Comparison of ENCODE assay signal across 1 cellular context in the genomic region with DNA sequence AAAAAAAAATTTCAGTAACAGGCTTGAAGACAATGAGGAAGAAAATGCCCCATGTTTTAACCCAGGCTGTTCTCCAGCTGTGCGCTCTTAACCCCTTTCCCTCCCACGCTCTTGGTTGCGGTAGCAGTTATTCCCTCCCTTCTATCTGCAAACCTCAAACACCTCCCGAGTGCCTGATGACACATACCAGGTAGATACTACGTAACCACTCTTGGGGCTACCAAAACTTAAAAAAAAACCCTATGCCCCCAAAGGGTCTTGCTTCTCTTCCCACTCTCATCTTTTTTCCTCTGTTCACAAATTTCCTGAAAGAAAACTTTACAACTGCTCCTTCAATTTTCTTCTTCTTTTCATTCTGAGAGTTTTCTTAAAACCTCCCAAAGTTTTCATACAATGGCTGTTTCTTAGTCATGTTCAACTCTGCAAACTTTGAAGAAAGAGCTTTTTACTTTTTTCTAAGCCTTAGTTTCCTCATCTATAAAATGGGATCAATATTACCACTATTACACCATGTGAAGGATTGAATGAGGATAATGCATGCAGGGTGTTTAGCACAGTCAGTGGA.
A peak's percentile ranks its signal among the peaks of the same experiment; 100 is the strongest.
TF ChIP-seq lines count a peak whose summit lies in the region.

No MANE protein-coding gene starts in this region.

TF ChIP-seq in HepG2, 621 proteins besides CTCF, POLR2A, EP300 and RAD21:
- TF ChIP-seq ESRRA (CRISPR knock-in tag; IDR thresholded peaks at IDR 0.05; ENCODE audit: low read depth) (no peak), ZNF746 (CRISPR knock-in tag; IDR thresholded peaks at IDR 0.05) (no peak), FOSL2 (CRISPR knock-in tag; IDR thresholded peaks at IDR 0.05) (no peak), CHD4 (IDR thresholded peaks at IDR 0.05; ENCODE audit: borderline replicate concordance, low read length) (peak; percentile 82; the same call in 1 of the 2 replicates), ZKSCAN1 (IDR thresholded peaks at IDR 0.05; ENCODE audit: low read length) (no peak), REXO4 (CRISPR knock-in tag; IDR thresholded peaks at IDR 0.05; ENCODE audit: borderline replicate concordance) (no peak), ZIK1 (CRISPR knock-in tag; IDR thresholded peaks at IDR 0.05; ENCODE audit: borderline replicate concordance, low read depth) (no peak), MTF1 (CRISPR knock-in tag; IDR thresholded peaks at IDR 0.05) (no peak), PPARG (CRISPR knock-in tag; conservative IDR thresholded peaks at IDR 0.05) (no peak), ZFP37 (CRISPR knock-in tag; IDR thresholded peaks at IDR 0.05; ENCODE audit: borderline replicate concordance) (no peak), ZBTB20 (CRISPR knock-in tag; IDR thresholded peaks at IDR 0.05; ENCODE audit: borderline replicate concordance, low read depth) (no peak), ZNF629 (CRISPR knock-in tag; conservative IDR thresholded peaks at IDR 0.05) (peak; percentile 73), ZSCAN29 (CRISPR knock-in tag; conservative IDR thresholded peaks at IDR 0.05) (no peak)
- TF ChIP-seq, protein P1, sequence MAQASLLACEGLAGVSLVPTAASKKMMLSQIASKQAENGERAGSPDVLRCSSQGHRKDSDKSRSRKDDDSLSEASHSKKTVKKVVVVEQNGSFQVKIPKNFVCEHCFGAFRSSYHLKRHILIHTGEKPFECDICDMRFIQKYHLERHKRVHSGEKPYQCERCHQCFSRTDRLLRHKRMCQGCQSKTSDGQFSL (CRISPR knock-in tag; IDR thresholded peaks at IDR 0.05), result no peak
- TF ChIP-seq, protein P2, sequence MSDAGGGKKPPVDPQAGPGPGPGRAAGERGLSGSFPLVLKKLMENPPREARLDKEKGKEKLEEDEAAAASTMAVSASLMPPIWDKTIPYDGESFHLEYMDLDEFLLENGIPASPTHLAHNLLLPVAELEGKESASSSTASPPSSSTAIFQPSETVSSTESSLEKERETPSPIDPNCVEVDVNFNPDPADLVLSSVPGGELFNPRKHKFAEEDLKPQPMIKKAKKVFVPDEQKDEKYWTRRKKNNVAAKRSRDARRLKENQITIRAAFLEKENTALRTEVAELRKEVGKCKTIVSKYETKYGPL (CRISPR knock-in tag; IDR thresholded peaks at IDR 0.05), result no peak
- TF ChIP-seq, protein P3, sequence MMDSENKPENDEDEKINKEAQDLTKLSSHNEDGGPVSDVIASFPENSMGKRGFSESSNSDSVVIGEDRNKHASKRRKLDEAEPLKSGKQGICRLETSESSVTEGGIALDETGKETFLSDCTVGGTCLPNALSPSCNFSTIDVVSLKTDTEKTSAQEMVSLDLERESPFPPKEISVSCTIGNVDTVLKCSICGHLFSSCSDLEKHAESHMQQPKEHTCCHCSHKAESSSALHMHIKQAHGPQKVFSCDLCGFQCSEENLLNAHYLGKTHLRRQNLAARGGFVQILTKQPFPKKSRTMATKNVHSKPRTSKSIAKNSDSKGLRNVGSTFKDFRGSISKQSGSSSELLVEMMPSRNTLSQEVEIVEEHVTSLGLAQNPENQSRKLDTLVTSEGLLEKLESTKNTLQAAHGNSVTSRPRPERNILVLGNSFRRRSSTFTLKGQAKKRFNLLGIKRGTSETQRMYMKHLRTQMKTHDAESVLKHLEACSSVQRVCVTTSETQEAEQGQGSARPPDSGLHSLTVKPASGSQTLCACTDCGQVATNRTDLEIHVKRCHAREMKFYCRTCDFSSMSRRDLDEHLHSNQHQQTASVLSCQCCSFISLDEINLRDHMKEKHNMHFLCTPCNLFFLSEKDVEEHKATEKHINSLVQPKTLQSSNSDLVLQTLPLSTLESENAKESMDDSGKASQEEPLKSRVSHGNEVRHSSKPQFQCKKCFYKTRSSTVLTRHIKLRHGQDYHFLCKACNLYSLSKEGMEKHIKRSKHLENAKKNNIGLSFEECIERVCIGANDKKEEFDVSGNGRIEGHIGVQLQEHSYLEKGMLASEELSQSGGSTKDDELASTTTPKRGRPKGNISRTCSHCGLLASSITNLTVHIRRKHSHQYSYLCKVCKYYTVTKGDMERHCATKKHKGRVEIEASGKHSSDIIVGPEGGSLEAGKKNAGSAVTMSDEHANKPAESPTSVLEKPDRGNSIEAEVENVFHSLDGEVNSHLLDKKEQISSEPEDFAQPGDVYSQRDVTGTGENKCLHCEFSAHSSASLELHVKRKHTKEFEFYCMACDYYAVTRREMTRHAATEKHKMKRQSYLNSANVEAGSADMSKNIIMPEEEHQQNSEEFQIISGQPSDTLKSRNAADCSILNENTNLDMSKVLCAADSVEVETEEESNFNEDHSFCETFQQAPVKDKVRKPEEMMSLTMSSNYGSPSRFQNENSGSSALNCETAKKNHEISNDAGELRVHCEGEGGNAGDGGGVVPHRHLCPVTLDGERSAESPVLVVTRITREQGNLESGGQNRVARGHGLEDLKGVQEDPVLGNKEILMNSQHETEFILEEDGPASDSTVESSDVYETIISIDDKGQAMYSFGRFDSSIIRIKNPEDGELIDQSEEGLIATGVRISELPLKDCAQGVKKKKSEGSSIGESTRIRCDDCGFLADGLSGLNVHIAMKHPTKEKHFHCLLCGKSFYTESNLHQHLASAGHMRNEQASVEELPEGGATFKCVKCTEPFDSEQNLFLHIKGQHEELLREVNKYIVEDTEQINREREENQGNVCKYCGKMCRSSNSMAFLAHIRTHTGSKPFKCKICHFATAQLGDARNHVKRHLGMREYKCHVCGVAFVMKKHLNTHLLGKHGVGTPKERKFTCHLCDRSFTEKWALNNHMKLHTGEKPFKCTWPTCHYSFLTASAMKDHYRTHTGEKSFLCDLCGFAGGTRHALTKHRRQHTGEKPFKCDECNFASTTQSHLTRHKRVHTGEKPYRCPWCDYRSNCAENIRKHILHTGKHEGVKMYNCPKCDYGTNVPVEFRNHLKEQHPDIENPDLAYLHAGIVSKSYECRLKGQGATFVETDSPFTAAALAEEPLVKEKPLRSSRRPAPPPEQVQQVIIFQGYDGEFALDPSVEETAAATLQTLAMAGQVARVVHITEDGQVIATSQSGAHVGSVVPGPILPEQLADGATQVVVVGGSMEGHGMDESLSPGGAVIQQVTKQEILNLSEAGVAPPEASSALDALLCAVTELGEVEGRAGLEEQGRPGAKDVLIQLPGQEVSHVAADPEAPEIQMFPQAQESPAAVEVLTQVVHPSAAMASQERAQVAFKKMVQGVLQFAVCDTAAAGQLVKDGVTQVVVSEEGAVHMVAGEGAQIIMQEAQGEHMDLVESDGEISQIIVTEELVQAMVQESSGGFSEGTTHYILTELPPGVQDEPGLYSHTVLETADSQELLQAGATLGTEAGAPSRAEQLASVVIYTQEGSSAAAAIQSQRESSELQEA (CRISPR knock-in tag; IDR thresholded peaks at IDR 0.05; ENCODE audit: not compliant biosample characterization), result no peak
